In the genomic region with DNA sequence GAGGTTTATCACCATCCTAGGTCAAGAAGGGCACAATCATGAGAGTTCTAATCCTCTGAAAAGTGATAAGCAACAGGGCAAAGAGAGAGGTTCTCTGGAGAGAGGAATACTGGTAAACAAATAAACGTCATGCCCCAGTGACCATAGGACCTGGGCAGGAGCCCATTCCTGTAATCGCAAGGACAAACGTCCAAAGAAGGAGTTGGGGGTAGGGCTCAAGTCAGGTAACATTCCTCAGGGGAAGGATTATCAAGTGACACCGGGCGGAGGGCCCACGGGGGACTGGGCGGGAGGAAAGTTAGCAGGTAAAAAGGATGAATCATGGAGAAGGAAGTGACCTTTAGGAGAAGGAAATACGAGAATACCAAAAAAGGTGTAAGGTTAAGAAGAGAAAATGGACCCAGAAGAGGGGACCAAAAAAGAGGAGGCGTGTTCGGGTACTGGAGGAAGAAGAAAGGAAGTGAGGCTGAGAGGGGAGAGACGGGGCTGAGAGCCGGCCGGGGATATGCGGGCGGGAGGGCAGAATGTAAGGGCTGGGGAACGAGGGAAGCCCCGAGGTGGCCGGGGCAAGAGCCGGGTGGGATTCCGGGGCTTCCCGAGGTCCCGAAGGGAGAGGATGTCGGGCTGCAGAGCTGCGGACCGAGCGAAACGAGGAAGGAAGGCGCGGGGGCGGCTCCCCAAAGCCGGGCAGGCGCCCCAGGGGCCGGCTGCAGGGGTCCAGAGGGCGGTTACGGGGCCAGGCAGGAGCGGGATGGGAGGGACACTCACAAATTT, we compare ENCODE assay signal across 1 cellular context.
TF ChIP-seq lines count a peak whose summit lies in the region.

No MANE protein-coding gene starts in this region.

TF ChIP-seq in GM23338, 12 proteins besides CTCF, POLR2A, EP300 and RAD21:
- no peak for TF ChIP-seq ZNF331 (CRISPR knock-in tag; IDR thresholded peaks at IDR 0.05; ENCODE audit: low read depth)
- TF ChIP-seq, protein P1, sequence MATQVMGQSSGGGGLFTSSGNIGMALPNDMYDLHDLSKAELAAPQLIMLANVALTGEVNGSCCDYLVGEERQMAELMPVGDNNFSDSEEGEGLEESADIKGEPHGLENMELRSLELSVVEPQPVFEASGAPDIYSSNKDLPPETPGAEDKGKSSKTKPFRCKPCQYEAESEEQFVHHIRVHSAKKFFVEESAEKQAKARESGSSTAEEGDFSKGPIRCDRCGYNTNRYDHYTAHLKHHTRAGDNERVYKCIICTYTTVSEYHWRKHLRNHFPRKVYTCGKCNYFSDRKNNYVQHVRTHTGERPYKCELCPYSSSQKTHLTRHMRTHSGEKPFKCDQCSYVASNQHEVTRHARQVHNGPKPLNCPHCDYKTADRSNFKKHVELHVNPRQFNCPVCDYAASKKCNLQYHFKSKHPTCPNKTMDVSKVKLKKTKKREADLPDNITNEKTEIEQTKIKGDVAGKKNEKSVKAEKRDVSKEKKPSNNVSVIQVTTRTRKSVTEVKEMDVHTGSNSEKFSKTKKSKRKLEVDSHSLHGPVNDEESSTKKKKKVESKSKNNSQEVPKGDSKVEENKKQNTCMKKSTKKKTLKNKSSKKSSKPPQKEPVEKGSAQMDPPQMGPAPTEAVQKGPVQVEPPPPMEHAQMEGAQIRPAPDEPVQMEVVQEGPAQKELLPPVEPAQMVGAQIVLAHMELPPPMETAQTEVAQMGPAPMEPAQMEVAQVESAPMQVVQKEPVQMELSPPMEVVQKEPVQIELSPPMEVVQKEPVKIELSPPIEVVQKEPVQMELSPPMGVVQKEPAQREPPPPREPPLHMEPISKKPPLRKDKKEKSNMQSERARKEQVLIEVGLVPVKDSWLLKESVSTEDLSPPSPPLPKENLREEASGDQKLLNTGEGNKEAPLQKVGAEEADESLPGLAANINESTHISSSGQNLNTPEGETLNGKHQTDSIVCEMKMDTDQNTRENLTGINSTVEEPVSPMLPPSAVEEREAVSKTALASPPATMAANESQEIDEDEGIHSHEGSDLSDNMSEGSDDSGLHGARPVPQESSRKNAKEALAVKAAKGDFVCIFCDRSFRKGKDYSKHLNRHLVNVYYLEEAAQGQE (IDR thresholded peaks at IDR 0.05; ENCODE audit: unreplicated experiment) = no peak
- TF ChIP-seq, protein P2, sequence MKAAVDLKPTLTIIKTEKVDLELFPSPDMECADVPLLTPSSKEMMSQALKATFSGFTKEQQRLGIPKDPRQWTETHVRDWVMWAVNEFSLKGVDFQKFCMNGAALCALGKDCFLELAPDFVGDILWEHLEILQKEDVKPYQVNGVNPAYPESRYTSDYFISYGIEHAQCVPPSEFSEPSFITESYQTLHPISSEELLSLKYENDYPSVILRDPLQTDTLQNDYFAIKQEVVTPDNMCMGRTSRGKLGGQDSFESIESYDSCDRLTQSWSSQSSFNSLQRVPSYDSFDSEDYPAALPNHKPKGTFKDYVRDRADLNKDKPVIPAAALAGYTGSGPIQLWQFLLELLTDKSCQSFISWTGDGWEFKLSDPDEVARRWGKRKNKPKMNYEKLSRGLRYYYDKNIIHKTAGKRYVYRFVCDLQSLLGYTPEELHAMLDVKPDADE (IDR thresholded peaks at IDR 0.05) = no peak
- TF ChIP-seq CREB1 (CRISPR knock-in tag; IDR thresholded peaks at IDR 0.05; ENCODE audit: low read depth) = no peak
- TF ChIP-seq EZH2phosphoT487 (IDR thresholded peaks at IDR 0.05; ENCODE audit: unreplicated experiment) = no peak
- TF ChIP-seq, protein P3, sequence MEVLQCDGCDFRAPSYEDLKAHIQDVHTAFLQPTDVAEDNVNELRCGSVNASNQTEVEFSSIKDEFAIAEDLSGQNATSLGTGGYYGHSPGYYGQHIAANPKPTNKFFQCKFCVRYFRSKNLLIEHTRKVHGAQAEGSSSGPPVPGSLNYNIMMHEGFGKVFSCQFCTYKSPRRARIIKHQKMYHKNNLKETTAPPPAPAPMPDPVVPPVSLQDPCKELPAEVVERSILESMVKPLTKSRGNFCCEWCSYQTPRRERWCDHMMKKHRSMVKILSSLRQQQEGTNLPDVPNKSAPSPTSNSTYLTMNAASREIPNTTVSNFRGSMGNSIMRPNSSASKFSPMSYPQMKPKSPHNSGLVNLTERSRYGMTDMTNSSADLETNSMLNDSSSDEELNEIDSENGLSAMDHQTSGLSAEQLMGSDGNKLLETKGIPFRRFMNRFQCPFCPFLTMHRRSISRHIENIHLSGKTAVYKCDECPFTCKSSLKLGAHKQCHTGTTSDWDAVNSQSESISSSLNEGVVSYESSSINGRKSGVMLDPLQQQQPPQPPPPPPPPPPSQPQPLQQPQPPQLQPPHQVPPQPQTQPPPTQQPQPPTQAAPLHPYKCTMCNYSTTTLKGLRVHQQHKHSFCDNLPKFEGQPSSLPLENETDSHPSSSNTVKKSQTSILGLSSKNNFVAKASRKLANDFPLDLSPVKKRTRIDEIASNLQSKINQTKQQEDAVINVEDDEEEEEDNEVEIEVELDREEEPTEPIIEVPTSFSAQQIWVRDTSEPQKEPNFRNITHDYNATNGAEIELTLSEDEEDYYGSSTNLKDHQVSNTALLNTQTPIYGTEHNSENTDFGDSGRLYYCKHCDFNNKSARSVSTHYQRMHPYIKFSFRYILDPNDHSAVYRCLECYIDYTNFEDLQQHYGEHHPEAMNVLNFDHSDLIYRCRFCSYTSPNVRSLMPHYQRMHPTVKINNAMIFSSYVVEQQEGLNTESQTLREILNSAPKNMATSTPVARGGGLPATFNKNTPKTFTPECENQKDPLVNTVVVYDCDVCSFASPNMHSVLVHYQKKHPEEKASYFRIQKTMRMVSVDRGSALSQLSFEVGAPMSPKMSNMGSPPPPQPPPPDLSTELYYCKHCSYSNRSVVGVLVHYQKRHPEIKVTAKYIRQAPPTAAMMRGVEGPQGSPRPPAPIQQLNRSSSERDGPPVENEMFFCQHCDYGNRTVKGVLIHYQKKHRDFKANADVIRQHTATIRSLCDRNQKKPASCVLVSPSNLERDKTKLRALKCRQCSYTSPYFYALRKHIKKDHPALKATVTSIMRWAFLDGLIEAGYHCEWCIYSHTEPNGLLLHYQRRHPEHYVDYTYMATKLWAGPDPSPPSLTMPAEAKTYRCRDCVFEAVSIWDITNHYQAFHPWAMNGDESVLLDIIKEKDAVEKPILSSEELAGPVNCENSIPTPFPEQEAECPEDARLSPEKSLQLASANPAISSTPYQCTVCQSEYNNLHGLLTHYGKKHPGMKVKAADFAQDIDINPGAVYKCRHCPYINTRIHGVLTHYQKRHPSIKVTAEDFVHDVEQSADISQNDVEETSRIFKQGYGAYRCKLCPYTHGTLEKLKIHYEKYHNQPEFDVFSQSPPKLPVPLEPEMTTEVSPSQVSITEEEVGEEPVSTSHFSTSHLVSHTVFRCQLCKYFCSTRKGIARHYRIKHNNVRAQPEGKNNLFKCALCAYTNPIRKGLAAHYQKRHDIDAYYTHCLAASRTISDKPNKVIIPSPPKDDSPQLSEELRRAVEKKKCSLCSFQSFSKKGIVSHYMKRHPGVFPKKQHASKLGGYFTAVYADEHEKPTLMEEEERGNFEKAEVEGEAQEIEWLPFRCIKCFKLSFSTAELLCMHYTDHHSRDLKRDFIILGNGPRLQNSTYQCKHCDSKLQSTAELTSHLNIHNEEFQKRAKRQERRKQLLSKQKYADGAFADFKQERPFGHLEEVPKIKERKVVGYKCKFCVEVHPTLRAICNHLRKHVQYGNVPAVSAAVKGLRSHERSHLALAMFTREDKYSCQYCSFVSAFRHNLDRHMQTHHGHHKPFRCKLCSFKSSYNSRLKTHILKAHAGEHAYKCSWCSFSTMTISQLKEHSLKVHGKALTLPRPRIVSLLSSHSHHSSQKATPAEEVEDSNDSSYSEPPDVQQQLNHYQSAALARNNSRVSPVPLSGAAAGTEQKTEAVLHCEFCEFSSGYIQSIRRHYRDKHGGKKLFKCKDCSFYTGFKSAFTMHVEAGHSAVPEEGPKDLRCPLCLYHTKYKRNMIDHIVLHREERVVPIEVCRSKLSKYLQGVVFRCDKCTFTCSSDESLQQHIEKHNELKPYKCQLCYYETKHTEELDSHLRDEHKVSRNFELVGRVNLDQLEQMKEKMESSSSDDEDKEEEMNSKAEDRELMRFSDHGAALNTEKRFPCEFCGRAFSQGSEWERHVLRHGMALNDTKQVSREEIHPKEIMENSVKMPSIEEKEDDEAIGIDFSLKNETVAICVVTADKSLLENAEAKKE (CRISPR knock-in tag; IDR thresholded peaks at IDR 0.05) = no peak
- no peak for TF ChIP-seq STAT1 (IDR thresholded peaks at IDR 0.05; ENCODE audit: unreplicated experiment)
- no peak for TF ChIP-seq POLR2AphosphoS5 (IDR thresholded peaks at IDR 0.05; ENCODE audit: low read depth)
- TF ChIP-seq JUNB (IDR thresholded peaks at IDR 0.05; ENCODE audit: unreplicated experiment) = no peak
TF ChIP-seq in GM23338: peak in this region for 0.
